15 cellular contexts compared by ENCODE assay signal in the genomic region with DNA sequence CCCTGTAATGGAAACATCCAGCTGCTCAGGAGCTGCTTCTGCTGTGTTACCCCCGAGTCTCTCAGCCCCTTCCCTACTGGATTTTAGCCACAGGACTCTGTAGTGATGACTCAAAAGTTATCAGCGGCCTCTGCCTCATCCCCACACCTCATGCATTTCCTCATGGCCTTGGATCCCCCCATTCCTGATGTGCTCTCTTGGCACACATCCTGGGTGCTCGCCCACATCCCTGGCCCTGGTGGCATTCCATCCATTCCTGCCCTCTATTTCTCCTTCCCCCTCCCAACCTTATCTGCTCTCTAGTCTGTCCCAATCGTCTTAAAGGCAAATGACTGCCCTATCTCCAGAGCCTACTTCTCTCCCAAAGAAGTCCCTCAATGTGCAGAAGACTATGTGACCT. TPM values are rescaled to one million over a fixed set of nuclear protein-coding genes. Genes with fewer than 3 reads are reported as not detected.
DNase-seq lines count a peak whose midpoint lies in the region; ATAC-seq and TF ChIP-seq lines count a peak whose summit lies in the region.
"Had no signal": no experiment of that assay in that cellular context is flagged by ENCODE, and none has a peak within 500 bp of the region (broad histone marks: within the 10 kb centered on the region; RNA-seq: fewer than 3 reads in every experiment).

No MANE protein-coding gene starts in this region.

- H3K4me3 Mint-ChIP-seq in activated T-helper 17 cell treated with anti-CD3 and anti-CD28 coated beads, Interleukin-2, amount 50 U/mL, for 72 hours: no peak overlapping the region
- H3K4me3 Mint-ChIP-seq: brain had no signal

- DNase-seq in AG08396 (ENCODE audit: low spot score) (peak; percentile 61), GM23248 (peak; percentile 83), kidney tubule cell (ENCODE audit: low spot score) (peak; percentile 90), LoVo (ENCODE audit: low spot score) (no peak), esophagus squamous epithelium (lab: John Stamatoyannopoulos, UW) (no peak)
- DNase-seq: activated CD8-positive, alpha-beta memory T cell treated with anti-CD3 and anti-CD28 coated beads, Interleukin-2, amount 50 U/mL, for 4 hours; erythroblast; islet precursor cell; NCI-H2107; stimulated activated CD4-positive, alpha-beta T cell treated with anti-CD3 and anti-CD28 coated beads, Interleukin-15, amount 100 ng/mL, for 24 hours had no signal

- ATAC-seq in activated T-helper 17 cell treated with anti-CD3 and anti-CD28 coated beads, Interleukin-2, amount 50 U/mL, for 72 hours (replicated peaks): no peak
- no peak for ATAC-seq in HG02763 (IDR thresholded peaks at IDR 0.05; ENCODE audit: unreplicated experiment)
- ATAC-seq in HG02642 (IDR thresholded peaks at IDR 0.05; ENCODE audit: poor library complexity, unreplicated experiment): no peak

- H3K9me3 ChIP-seq in GM23248 (ENCODE audit: low read depth) (no peaks in the 10 kb centered on the region), esophagus squamous epithelium (no peaks in the 10 kb centered on the region)

- TF ChIP-seq POLR2A in esophagus squamous epithelium (IDR thresholded peaks at IDR 0.05): no peak

- no peak for TF ChIP-seq CTCF in esophagus squamous epithelium (IDR thresholded peaks at IDR 0.05)

- H3K4me2 ChIP-seq in GM23248 (ENCODE audit: unreplicated experiment): peak overlapping the region; percentile 15

- no peak overlapping the region for H3K9ac ChIP-seq in GM23248

- H3K36me3 ChIP-seq in GM23248 (ENCODE audit: low read depth) (peaks cover 13% of the 10 kb centered on the region; the same call in 1 of the 2 replicates), esophagus squamous epithelium (peaks cover 0 to 100% (median 59%) of the 10 kb centered on the region in 3 donors)

- 17 to 25% methylated on average over 4 of the region's 4 CpGs for WGBS in GM23248 (ENCODE audit: low coverage in 1 of 2, low lambda C conversion rate in 2 of 2, missing lambda C conversion rate in 2 of 2), 2 experiments
- WGBS in esophagus squamous epithelium, 2 donors: 93 to 95% methylated on average over 4 of the region's 4 CpGs

- no peaks in the 10 kb centered on the region for H3K9me2 ChIP-seq in GM23248 (ENCODE audit: insufficient read depth)

- no peaks in the 10 kb centered on the region for H3K79me2 ChIP-seq in GM23248 (ENCODE audit: insufficient read depth)

- no peaks in the 10 kb centered on the region for H4K20me1 ChIP-seq in GM23248 (ENCODE audit: insufficient read depth)

- H3F3A ChIP-seq in GM23248 (ENCODE audit: insufficient read depth): peaks cover 27% of the 10 kb centered on the region; the same call in 1 of the 2 replicates

- in situ Hi-C loops in GM23248 (cut with MboI): no loop called here

- no peaks in the 10 kb centered on the region for H3K4me1 Mint-ChIP-seq in activated T-helper 17 cell treated with anti-CD3 and anti-CD28 coated beads, Interleukin-2, amount 50 U/mL, for 72 hours

- peaks cover 97% of the 10 kb centered on the region for H3K36me3 Mint-ChIP-seq in activated T-helper 17 cell treated with anti-CD3 and anti-CD28 coated beads, Interleukin-2, amount 50 U/mL, for 72 hours (ENCODE audit: low read depth)

- intact Hi-C loops in esophagus squamous epithelium (cut with DNase I): loop anchor here (10.0 kb wide), 1 partner anchor 56 kb away; no protein-coding TSS in a partner anchor

- H3K27me3 ChIP-seq in GM23248 (replicated peaks; ENCODE audit: insufficient read depth) (no peaks in the 10 kb centered on the region), esophagus squamous epithelium (no peaks in the 10 kb centered on the region)

- H3K27ac ChIP-seq in GM23248 (peak overlapping the region; percentile 37), esophagus squamous epithelium (no peak overlapping the region)

- peak overlapping the region; percentile 53 for H3K27ac Mint-ChIP-seq in activated T-helper 17 cell treated with anti-CD3 and anti-CD28 coated beads, Interleukin-2, amount 50 U/mL, for 72 hours
- H3K27ac Mint-ChIP-seq: brain had no signal

- no peak overlapping the region for H3K4me3 ChIP-seq in GM23248
- H3K4me3 ChIP-seq in esophagus squamous epithelium: no peak overlapping the region

- no peaks in the 10 kb centered on the region for H3K27me3 Mint-ChIP-seq in activated T-helper 17 cell treated with anti-CD3 and anti-CD28 coated beads, Interleukin-2, amount 50 U/mL, for 72 hours
- H3K27me3 Mint-ChIP-seq: brain had no signal

- H3K4me1 ChIP-seq in GM23248 (ENCODE audit: insufficient read depth) (peaks cover 18% of the 10 kb centered on the region), esophagus squamous epithelium (no peaks in the 10 kb centered on the region)

- no peaks in the 10 kb centered on the region for H3K9me3 Mint-ChIP-seq in activated T-helper 17 cell treated with anti-CD3 and anti-CD28 coated beads, Interleukin-2, amount 50 U/mL, for 72 hours
- H3K9me3 Mint-ChIP-seq: brain had no signal

- no peak overlapping the region for H2AFZ ChIP-seq in GM23248

RNA-seq across cellular contexts. Expression of a gene that starts 24.6 kb away (rescaled TPM):
- 12.8 and 20.1 TPM in 2 replicates for total RNA-seq in GM23248 (2014; rRNA removed; shearing (Covaris generic))
- polyA plus RNA-seq in GM23248 (2016; fragmentation: Nextera tagmentation; extraction: Ambion mirVana): 9.2 and 9.7 TPM in 2 replicates
- 100 to 1,000 TPM in 1 of 2 donors, 10 to 100 TPM in 1; 85.0 to 120 TPM for total RNA-seq in activated T-helper 17 cell treated with anti-CD3 and anti-CD28 coated beads, Interleukin-2, amount 50 U/mL, for 72 hours
- total RNA-seq in esophagus squamous epithelium: 10 to 100 TPM; 16.8 to 33.8 (median 19.2) TPM

RNA-seq across cellular contexts. Expression of a gene that starts 31.7 kb away (rescaled TPM):
- 27.6 and 31.2 TPM in 2 replicates for total RNA-seq in GM23248 (2014; rRNA removed; shearing (Covaris generic))
- 33.6 and 37.8 TPM in 2 replicates for polyA plus RNA-seq in GM23248 (2016; fragmentation: Nextera tagmentation; extraction: Ambion mirVana)
- total RNA-seq in activated T-helper 17 cell treated with anti-CD3 and anti-CD28 coated beads, Interleukin-2, amount 50 U/mL, for 72 hours: 100 to 1,000 TPM; 112 to 117 TPM
- total RNA-seq in esophagus squamous epithelium: 10 to 100 TPM; 22.4 to 40.6 (median 31.4) TPM
- polyA plus RNA-seq: neural cell had no signal

Comparison
In these comparisons a context has a peak if more than half of its experiments do, and no peak if none do; other contexts are left out.
1. DNase-seq: peak in AG08396 (single experiment), GM23248 (single experiment) and kidney tubule cell (single experiment); none in LoVo (single experiment) and esophagus squamous epithelium (single experiment).